ENCODE assay signal across 21 cellular contexts in the genomic region with DNA sequence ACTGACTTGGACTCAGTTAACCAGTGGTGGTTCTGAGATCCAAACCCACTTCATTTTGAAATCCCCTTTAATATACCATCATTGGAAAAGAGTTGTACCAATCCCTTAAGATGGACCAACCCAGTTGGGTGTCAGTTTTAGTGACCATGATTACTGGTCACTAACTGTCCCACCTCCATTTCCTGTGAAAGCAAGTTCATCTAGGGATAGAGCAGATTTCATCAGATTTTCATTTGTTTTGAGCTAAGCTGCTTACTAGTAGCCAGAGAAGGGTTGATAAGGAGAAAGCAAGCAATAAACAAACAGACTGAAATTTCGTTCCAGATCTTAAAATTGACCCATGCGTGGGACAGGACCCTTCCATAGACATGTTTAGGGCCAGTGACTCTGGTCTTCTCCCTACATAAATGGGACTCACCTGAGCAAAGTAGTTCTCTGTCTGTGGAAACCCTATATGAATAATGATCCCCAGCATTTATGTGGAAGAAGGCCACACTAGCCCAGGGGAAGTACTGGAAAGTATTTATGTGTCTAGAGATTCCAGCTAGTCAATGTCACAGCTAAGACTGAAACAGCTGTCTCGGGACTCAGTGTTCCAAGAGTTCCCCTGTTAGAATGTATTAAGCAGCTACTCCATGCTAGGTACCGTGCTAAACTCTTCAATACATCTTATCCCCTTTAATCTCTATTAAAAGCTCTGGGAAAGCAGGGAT.
"Had no signal": no experiment of that assay in that cellular context is flagged by ENCODE, and none has a peak within 500 bp of the region (broad histone marks: within the 10 kb centered on the region; RNA-seq: fewer than 3 reads in every experiment).

No MANE protein-coding gene starts in this region.

- H3K27me3 ChIP-seq: breast epithelium, thyroid gland had no signal

- H3K27ac ChIP-seq: breast epithelium, thyroid gland had no signal

- DNase-seq: activated CD4-positive, alpha-beta T cell treated with anti-CD3 and anti-CD28 coated beads for 4 hours; activated CD4-positive, alpha-beta T cell treated with anti-CD3 and anti-CD28 coated beads, Interleukin-2, amount 50 U/mL, for 48 hours; activated CD4-positive, CD25-positive, alpha-beta regulatory T cell; activated naive CD4-positive, alpha-beta T cell treated with Interleukin-2 at 50 U/mL for 16 hours; activated naive CD8-positive, alpha-beta T cell treated with anti-CD3 and anti-CD28 coated beads, Interleukin-2, amount 10 ng/mL, durations not matched to agents 7 days and 5 days; activated T-cell treated with anti-CD3 and anti-CD28 coated beads, Interleukin-2, amount 50 U/mL, for 48 hours; amniotic stem cell; effector memory CD4-positive, alpha-beta T cell; foreskin melanocyte; glutamatergic neuron; hippocampal formation; kidney glomerular epithelial cell; naive B cell; retina; stimulated activated CD4-positive, alpha-beta T cell treated with anti-CD3 and anti-CD28 coated beads, Interleukin-12 subunit alpha, Interleukin-12 subunit beta, amount 100 ng/mL, for 4 hours; stimulated activated CD4-positive, alpha-beta T cell treated with anti-CD3 and anti-CD28 coated beads, Interleukin-4, amount 100 ng/mL, for 4 hours; substantia nigra; T1000; thyroid gland had no signal

- FAIRE-seq: colon had no signal

- H3K9me3 ChIP-seq: breast epithelium, thyroid gland had no signal

- H3K36me3 ChIP-seq: breast epithelium, thyroid gland had no signal

- H3K4me3 ChIP-seq: breast epithelium, thyroid gland had no signal

- H3K4me1 ChIP-seq: breast epithelium, thyroid gland had no signal
